ENCODE assay signal across 8 cellular contexts in the genomic region with DNA sequence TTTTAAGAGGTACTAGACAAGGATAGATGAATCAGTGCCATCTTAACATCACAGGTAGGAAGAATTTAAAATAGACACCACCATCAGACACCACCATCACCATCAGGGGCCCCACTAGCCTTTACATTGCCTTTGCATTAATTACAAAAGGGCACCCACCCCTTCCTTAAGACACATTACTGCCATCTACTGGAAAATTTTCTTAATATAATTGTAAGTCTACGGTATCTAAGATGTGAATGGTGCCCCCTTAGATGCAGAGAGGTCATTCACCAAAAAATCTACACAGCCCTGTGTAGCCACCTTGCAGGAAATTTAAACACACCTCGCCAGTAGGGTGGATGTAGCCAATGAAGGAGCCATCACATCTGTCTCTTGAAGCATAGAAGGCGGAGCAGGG.
DNase-seq lines count a peak whose midpoint lies in the region; ATAC-seq and TF ChIP-seq lines count a peak whose summit lies in the region.

No MANE protein-coding gene starts in this region.

- peaks cover 0 to 62% (median 7%) of the 10 kb centered on the region in 45 donors for H3K27me3 ChIP-seq in dorsolateral prefrontal cortex

- no peak overlapping the region for H3K4me3 ChIP-seq in dorsolateral prefrontal cortex

- TF ChIP-seq CTCF in 22Rv1 (IDR thresholded peaks at IDR 0.05) (peak; percentile 16; the same call in 1 of the 2 replicates), dorsolateral prefrontal cortex (IDR thresholded peaks at IDR 0.05 in 54 of 56, conservative IDR thresholded peaks at IDR 0.05 in 2 of 56; ENCODE audit: low read depth in 1 of 56, partially characterized antibody in 56 of 56) (peak in 50 of 56 donors; percentile 7 to 59 (median 35))

- H3K27ac ChIP-seq in 22Rv1 (no peak overlapping the region), dorsolateral prefrontal cortex (no peak overlapping the region)

- no peak for ATAC-seq in HG02870 (IDR thresholded peaks at IDR 0.05; ENCODE audit: unreplicated experiment)

- intact Hi-C loops in dorsolateral prefrontal cortex (cut with DNase I), result loop anchor here (5.0 to 10.0 kb wide), 3 partner anchors 159 to 183 kb away; partner anchors contain the start of gene MID1IP1 (in 2 of the 2)

- DNase-seq in EH (ENCODE audit: low read depth), result peak; percentile 20
- DNase-seq in NCI-H146 (lab: John Stamatoyannopoulos, UW), result peak; percentile 61
- DNase-seq in dorsolateral prefrontal cortex, result no peak
- no peak for DNase-seq in cerebellar cortex (ENCODE audit: low spot score)
- DNase-seq in SW 1271 (lab: John Stamatoyannopoulos, UW), result no peak
- DNase-seq in NCI-H1048 (lab: John Stamatoyannopoulos, UW), result no peak

Comparison
In these comparisons a context has a peak if more than half of its experiments do, and no peak if none do; other contexts are left out.
1. DNase-seq: peak in EH (single experiment) and NCI-H146 (single experiment); none in dorsolateral prefrontal cortex (0 of 10), cerebellar cortex (single experiment), SW 1271 (0 of 2) and NCI-H1048 (single experiment).